ENCODE assay signal across 20 cellular contexts in genomic region chr3:45682786-45683185, GRCh38.
"Had no signal": no experiment of that assay in that cellular context is flagged by ENCODE, and none has a peak within 500 bp of the region (broad histone marks: within the 10 kb centered on the region; RNA-seq: fewer than 3 reads in every experiment).

No MANE protein-coding gene starts in this region.

- H3K27ac ChIP-seq: foreskin keratinocyte, left lung, lower lobe of right lung, thoracic aorta had no signal

- H3K9me3 ChIP-seq: breast epithelium, lower lobe of right lung, thoracic aorta, uterus had no signal

- ATAC-seq: activated naive CD4-positive, alpha-beta T cell treated with anti-CD3 and anti-CD28 coated beads, Interleukin-2, amount 50 U/mL, for 72 hours; activated T-cell treated with anti-CD3 and anti-CD28 coated beads, Interleukin-2, amount 50 U/mL, for 72 hours; esophagus mucosa; foreskin keratinocyte; lower lobe of right lung; mucosa of descending colon; stimulated activated effector memory CD8-positive, alpha-beta T cell treated with anti-CD3 and anti-CD28 coated beads, Interleukin-12 subunit alpha, Interleukin-12 subunit beta, amount 100 ng/mL, for 72 hours had no signal

- H3K4me3 ChIP-seq: breast epithelium, left lung, lower lobe of right lung, mucosa of descending colon, thoracic aorta, uterus had no signal

- H3K27me3 ChIP-seq: breast epithelium, foreskin keratinocyte, left lung, uterus had no signal

- H3K4me1 ChIP-seq: foreskin keratinocyte, uterus had no signal

- H3K36me3 ChIP-seq: breast epithelium, uterus had no signal

- DNase-seq: activated B cell treated with CpG ODN at 0.5 μM for 24 hours; activated naive CD4-positive, alpha-beta T cell; activated T-cell treated with anti-CD3 and anti-CD28 coated beads for 4 hours; activated T-cell treated with anti-CD3 and anti-CD28 coated beads, Interleukin-2, amount 50 U/mL, for 72 hours; central memory CD4-positive, alpha-beta T cell; foreskin keratinocyte; left lung; lower lobe of right lung; mucosa of descending colon; posterior cingulate gyrus; right cardiac atrium; small intestine; stimulated activated CD4-positive, alpha-beta T cell treated with anti-CD3 and anti-CD28 coated beads, Interleukin-4, amount 100 ng/mL, for 24 hours; uterus had no signal

- FAIRE-seq: islet of Langerhans, small intestine had no signal
